8 cellular contexts compared by ENCODE assay signal in genomic region chr4:76897522-76898384, GRCh38. TPM values are rescaled to one million over a fixed set of nuclear protein-coding genes. Genes with fewer than 3 reads are reported as not detected.
DNase-seq lines count a peak whose midpoint lies in the region; TF ChIP-seq lines count a peak whose summit lies in the region.

Gene SOWAHB (minus strand): TSS chr4:76898144. CDS start chr4:76897849, 295 bp downstream.

- peak within 1 kb of the TSS; percentile 87 for H3K27ac ChIP-seq in VCaP

- H3K4me1 Mint-ChIP-seq in chondrocyte (ENCODE audit: low read depth): peaks cover 24% of the 10 kb centered on the region

- TF ChIP-seq POLR2A in lower leg skin (IDR thresholded peaks at IDR 0.05): no peak

- DNase-seq in GM10266 (ENCODE audit: extremely low spot score) (peak; percentile 44), HK-2 (ENCODE audit: unreplicated experiment) (peak; percentile 54), chondrocyte (ENCODE audit: low spot score) (peak; percentile 83), lower leg skin (ENCODE audit: low spot score in 2 of 2) (no peak), NCI-H524 treated with DMSO at 0.1 percent for 48 hours (lab: John Stamatoyannopoulos, UW) (no peak), Kasumi-1 (lab: John Stamatoyannopoulos, UW) (no peak)
- DNase-seq in stimulated activated naive CD4-positive, alpha-beta T cell treated with Interleukin-2 at 50 U/mL for 16 hours (lab: John Stamatoyannopoulos, UW): peak; percentile 29

- intact Hi-C loops in lower leg skin (cut with DNase I; ENCODE audit: low total_unique reads): no loop called here

- whole genome bisulfite sequencing in lower leg skin, 2 donors: 3 to 8% methylated on average over 24 to 57 of the region's 79 CpGs

- no peaks in the 10 kb centered on the region for H3K9me3 Mint-ChIP-seq in chondrocyte (ENCODE audit: low read depth)

- no peaks in the 10 kb centered on the region for H3K36me3 Mint-ChIP-seq in chondrocyte (ENCODE audit: low read depth)

- peak within 1 kb of the TSS; percentile 20 for H3K4me3 ChIP-seq in lower leg skin (ENCODE audit: low read depth, poor library complexity, severe bottlenecking)

- no peak for TF ChIP-seq CTCF in GM10266 (IDR thresholded peaks at IDR 0.05; ENCODE audit: control insufficient read depth, insufficient read depth, low read depth, missing control alignments)
- TF ChIP-seq CTCF in VCaP (conservative IDR thresholded peaks at IDR 0.05): no peak
- peak; percentile 7 for TF ChIP-seq CTCF in chondrocyte (IDR thresholded peaks at IDR 0.05)
- no peak for TF ChIP-seq CTCF in lower leg skin (IDR thresholded peaks at IDR 0.05)

- H3K4me3 Mint-ChIP-seq in chondrocyte (ENCODE audit: unreplicated experiment): peak within 1 kb of the TSS; percentile 53

- peak within 1 kb of the TSS; percentile 62 for H3K27ac Mint-ChIP-seq in chondrocyte (ENCODE audit: unreplicated experiment)

- no peaks in the 10 kb centered on the region for H3K27me3 Mint-ChIP-seq in chondrocyte (ENCODE audit: low read depth)

RNA-seq across cellular contexts. Expression of gene SOWAHB, which starts in this region (rescaled TPM):
- total RNA-seq in chondrocyte: 2.6 to 4.8 TPM (median 4.8 TPM) in 3 replicates
- total RNA-seq in lower leg skin: 10 to 100 TPM in 1 of 4 donors, 1 to 10 TPM in 3; 3.3 to 10.1 (median 6.0) TPM

Comparison
In these comparisons a context has a peak if more than half of its experiments do, and no peak if none do; other contexts are left out.
1. DNase-seq: peak in GM10266 (single experiment), HK-2 (single experiment), chondrocyte (single experiment) and stimulated activated naive CD4-positive, alpha-beta T cell treated with Interleukin-2 at 50 U/mL for 16 hours (single experiment); none in lower leg skin (0 of 2), NCI-H524 treated with DMSO at 0.1 percent for 48 hours (single experiment) and Kasumi-1 (0 of 2).